9 cellular contexts compared by ENCODE assay signal in the genomic region with DNA sequence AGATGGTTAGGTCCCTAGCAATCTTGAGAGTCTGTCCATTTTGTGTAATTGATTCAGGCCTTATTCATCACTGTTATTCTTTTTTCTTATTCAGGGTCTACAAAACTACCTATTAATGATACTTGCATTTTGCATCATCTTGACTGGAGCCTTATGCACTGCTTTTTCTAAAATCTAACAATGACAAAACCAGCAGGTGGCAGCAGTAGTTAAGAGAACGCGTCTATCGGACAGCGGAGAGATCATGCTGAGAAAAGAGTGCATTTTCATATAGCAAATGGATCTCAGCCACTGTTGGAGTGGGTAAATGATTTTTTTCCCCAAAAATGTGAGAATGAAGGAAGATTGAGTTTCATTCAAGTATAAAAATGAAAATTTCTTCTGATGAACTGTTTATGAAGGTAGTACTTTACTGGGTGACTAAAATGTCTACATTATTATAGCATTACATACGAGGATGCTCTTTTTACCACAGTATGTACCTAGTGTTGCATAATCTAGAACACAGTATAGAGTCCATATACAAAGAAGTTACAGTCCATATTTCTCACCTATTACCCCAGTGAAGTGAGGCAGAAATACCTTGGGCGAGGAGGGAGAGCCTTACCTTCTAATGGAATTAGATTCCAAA. TPM values are rescaled to one million over a fixed set of nuclear protein-coding genes. Genes with fewer than 3 reads are reported as not detected.
DNase-seq lines count a peak whose midpoint lies in the region; ATAC-seq and TF ChIP-seq lines count a peak whose summit lies in the region.
"Had no signal": no experiment of that assay in that cellular context is flagged by ENCODE, and none has a peak within 500 bp of the region (broad histone marks: within the 10 kb centered on the region; RNA-seq: fewer than 3 reads in every experiment).

No MANE protein-coding gene starts in this region.

- H3K79me2 ChIP-seq in OCI-LY3 (ENCODE audit: low read length): no peaks in the 10 kb centered on the region

- H3K4me2 ChIP-seq in OCI-LY3 (ENCODE audit: low read length): peak overlapping the region; percentile 58
- H3K4me2 ChIP-seq: BLaER1 had no signal

- peaks cover 12% of the 10 kb centered on the region for H3K4me1 ChIP-seq in OCI-LY3 (ENCODE audit: low read length)
- H3K4me1 ChIP-seq in right cardiac atrium (ENCODE audit: control insufficient read depth, insufficient read depth, low read length): peaks cover 5% of the 10 kb centered on the region
- H3K4me1 ChIP-seq: BLaER1 had no signal

- intact Hi-C loops in right cardiac atrium (cut with DNase I): loop anchor here in 3 of 4 donors (5.0 to 10.0 kb wide), 4 partner anchors 59 to 371 kb away; no protein-coding TSS in a partner anchor

- DNase-seq in DMS79 treated with DMSO at 0.1 percent for 48 hours (lab: John Stamatoyannopoulos, UW) (peak; percentile 1), DMS79 (lab: John Stamatoyannopoulos, UW) (no peak), HL-60 (ENCODE audit: low read depth in 1 of 2, low spot score in 1 of 2) (peak in 1 of 2 experiments; percentile 56), anterior cingulate cortex (lab: John Stamatoyannopoulos, UW) (peak in 36 of 58 donors; percentile 4 to 87 (median 37)), right cardiac atrium (peak in 1 of 3 donors; percentile 20), skeletal muscle cell (ENCODE audit: low read depth) (peak; percentile 9)

- TF ChIP-seq CTCF in HL-60 (IDR thresholded peaks at IDR 0.05; ENCODE audit: insufficient read depth, low read length) (peak; percentile 29), OCI-LY3 (IDR thresholded peaks at IDR 0.05; ENCODE audit: low read depth, low read length) (peak; percentile 94)

- H3K4me3 ChIP-seq in HL-60 (replicated peaks; ENCODE audit: insufficient read depth, low read length): no peak overlapping the region
- H3K4me3 ChIP-seq in OCI-LY3 (ENCODE audit: low read length): peak overlapping the region; percentile 29
- no peak overlapping the region for H3K4me3 ChIP-seq in right cardiac atrium (ENCODE audit: low read length)
- H3K4me3 ChIP-seq in skeletal muscle cell (ENCODE audit: low read depth, low read length): no peak overlapping the region
- H3K4me3 ChIP-seq: BLaER1 had no signal

- 34% methylated on average over 6 of the region's 6 CpGs for WGBS in right cardiac atrium

- no peaks in the 10 kb centered on the region for H3K27me3 ChIP-seq in HL-60 (ENCODE audit: insufficient read depth, poor library complexity, severe bottlenecking)
- peaks cover 4% of the 10 kb centered on the region; the same call in 1 of the 2 replicates for H3K27me3 ChIP-seq in OCI-LY3 (ENCODE audit: low read depth, low read length)
- H3K27me3 ChIP-seq in right cardiac atrium (ENCODE audit: control insufficient read depth, insufficient read depth): no peaks in the 10 kb centered on the region
- H3K27me3 ChIP-seq: BLaER1 had no signal

- H4K20me1 ChIP-seq in OCI-LY3 (ENCODE audit: insufficient read depth, low read length): no peaks in the 10 kb centered on the region
- H4K20me1 ChIP-seq: BLaER1 had no signal

- H3K27ac ChIP-seq in HL-60 (replicated peaks) (no peak overlapping the region), OCI-LY3 (ENCODE audit: low read length) (no peak overlapping the region), right cardiac atrium (ENCODE audit: low read length) (no peak overlapping the region)
- H3K27ac ChIP-seq: BLaER1 had no signal

- H3K9me3 ChIP-seq in OCI-LY3 (ENCODE audit: insufficient read depth, low read length) (no peaks in the 10 kb centered on the region), right cardiac atrium (ENCODE audit: control insufficient read depth, low read length) (no peaks in the 10 kb centered on the region)
- H3K9me3 ChIP-seq: BLaER1 had no signal

- peak overlapping the region; percentile 56 for H2AFZ ChIP-seq in OCI-LY3 (ENCODE audit: low read depth, low read length)

- no peaks in the 10 kb centered on the region for H3K36me3 ChIP-seq in OCI-LY3 (replicated peaks; ENCODE audit: low read depth, low read length)
- H3K36me3 ChIP-seq: BLaER1 had no signal

- no peak overlapping the region for H3K9ac ChIP-seq in OCI-LY3 (ENCODE audit: low read length)
- H3K9ac ChIP-seq: BLaER1 had no signal

- peak; percentile 78 for ATAC-seq in GM21526 (IDR thresholded peaks at IDR 0.05; ENCODE audit: low FRiP score, unreplicated experiment)
- peak; percentile 68 to 70 for ATAC-seq in right cardiac atrium

RNA-seq across cellular contexts. Expression of a gene that starts 43.2 kb away (rescaled TPM):
- 10 to 100 TPM; 11.4 to 18.3 (median 14.4) TPM for total RNA-seq in right cardiac atrium
- polyA plus RNA-seq in right cardiac atrium: 6.9 TPM
